18 cellular contexts compared by ENCODE assay signal in the genomic region with DNA sequence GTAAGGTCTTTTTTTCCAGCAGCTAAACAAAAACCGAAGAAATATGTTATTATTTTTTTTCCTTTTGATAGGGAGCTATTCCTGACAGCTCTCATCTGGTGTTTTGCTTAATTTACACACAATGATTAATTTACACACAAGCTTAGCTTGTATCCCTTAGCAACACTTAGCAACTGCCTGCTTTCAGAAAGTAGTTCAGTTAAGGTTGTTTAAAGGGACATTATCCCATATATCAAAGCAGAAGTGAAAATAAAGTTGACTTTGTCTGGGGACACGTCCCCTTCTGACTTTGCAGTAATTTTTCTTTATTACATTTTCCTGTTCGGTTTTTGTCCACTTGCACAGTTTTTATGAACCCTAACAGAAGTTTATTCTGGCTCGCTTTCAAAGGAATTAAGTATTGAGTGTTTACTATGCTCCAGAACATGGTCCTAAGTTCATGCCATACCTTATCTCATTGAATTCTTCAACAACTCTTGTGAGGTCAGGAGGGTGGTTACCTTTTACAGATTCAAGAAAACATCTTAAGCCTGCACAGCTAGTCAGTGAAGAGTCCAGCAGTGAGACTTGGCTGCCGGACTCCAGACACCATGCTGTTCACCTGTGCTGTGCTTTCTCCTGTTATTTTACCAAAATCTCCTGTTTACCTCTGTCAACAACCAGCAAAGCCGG. TPM values are rescaled to one million over a fixed set of nuclear protein-coding genes. Genes with fewer than 3 reads are reported as not detected.
"Had no signal": no experiment of that assay in that cellular context is flagged by ENCODE, and none has a peak within 500 bp of the region (broad histone marks: within the 10 kb centered on the region; RNA-seq: fewer than 3 reads in every experiment).

No MANE protein-coding gene starts in this region.

- FAIRE-seq: urothelium cell line had no signal

- ATAC-seq: activated CD4-positive, CD25-positive, alpha-beta regulatory T cell treated with anti-CD3 and anti-CD28 coated beads, Interleukin-2, amount 50 U/mL, for 24 hours; foreskin keratinocyte; naive thymus-derived CD8-positive, alpha-beta T cell; stimulated activated effector memory CD8-positive, alpha-beta T cell treated with anti-CD3 and anti-CD28 coated beads, Interleukin-12 subunit alpha, Interleukin-12 subunit beta, amount 100 ng/mL, for 72 hours had no signal

- DNase-seq: activated CD4-positive, alpha-beta T cell treated with anti-CD3 and anti-CD28 coated beads, Interleukin-2, amount 50 U/mL, for 1 hour; activated CD8-positive, alpha-beta memory T cell treated with anti-CD3 and anti-CD28 coated beads for 24 hours; activated naive CD4-positive, alpha-beta T cell; activated naive CD8-positive, alpha-beta T cell treated with anti-CD3 and anti-CD28 coated beads, Interleukin-2, amount 10 ng/mL, durations not matched to agents 7 days and 5 days; central memory CD4-positive, alpha-beta T cell; cortex of kidney; effector CD8-positive, alpha-beta T cell; foreskin keratinocyte; glutamatergic neuron; hypothalamus; kidney glomerular epithelial cell; naive thymus-derived CD8-positive, alpha-beta T cell; stimulated activated CD4-positive, alpha-beta T cell treated with anti-CD3 and anti-CD28 coated beads, Interleukin-12 subunit alpha, Interleukin-12 subunit beta, amount 100 ng/mL, for 4 hours; stimulated activated CD4-positive, alpha-beta T cell treated with anti-CD3 and anti-CD28 coated beads, Interleukin-2, amount 100 ng/mL, for 24 hours had no signal

- H3K4me3 ChIP-seq: thoracic aorta had no signal

- H3K27ac ChIP-seq: foreskin keratinocyte, thoracic aorta had no signal

- H3K4me1 ChIP-seq: foreskin keratinocyte had no signal

- H3K27me3 ChIP-seq: foreskin keratinocyte had no signal

- H3K36me3 ChIP-seq: thoracic aorta had no signal

RNA-seq across cellular contexts. Expression of a gene that starts 41.5 kb away (rescaled TPM):
- total RNA-seq: activated naive CD8-positive, alpha-beta T cell treated with anti-CD3 and anti-CD28 coated beads, Interleukin-2, amount 10 ng/mL, durations not matched to agents 7 days and 5 days; naive thymus-derived CD8-positive, alpha-beta T cell had no signal
